16 cellular contexts compared by ENCODE assay signal in the genomic region with DNA sequence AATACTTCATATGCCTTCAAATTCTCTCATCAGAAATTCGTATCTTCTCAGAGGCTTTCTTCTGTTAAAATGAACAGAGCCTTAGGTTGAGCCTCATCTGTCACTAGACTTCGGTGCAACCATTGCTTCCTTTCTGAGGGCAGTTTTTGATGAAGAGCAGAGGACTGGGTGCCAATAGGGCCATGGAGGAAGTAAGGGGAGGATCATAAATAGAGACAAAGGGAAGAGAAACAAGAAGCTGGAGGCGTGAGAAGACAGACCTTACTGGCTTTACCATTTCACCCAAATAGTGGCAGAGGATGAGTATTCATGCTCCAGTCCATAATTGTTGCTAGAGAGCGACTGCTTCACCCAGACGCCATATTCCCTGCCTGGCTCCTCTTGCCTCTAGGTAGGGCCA.
A peak's percentile ranks its signal among the peaks of the same experiment; 100 is the strongest.
DNase-seq lines count a peak whose midpoint lies in the region; ATAC-seq, FAIRE-seq and TF ChIP-seq lines count a peak whose summit lies in the region.
"Had no signal": no experiment of that assay in that cellular context is flagged by ENCODE, and none has a peak within 500 bp of the region (broad histone marks: within the 10 kb centered on the region; RNA-seq: fewer than 3 reads in every experiment).

No MANE protein-coding gene starts in this region.

- intact Hi-C loops in pancreas (cut with DNase I): no loop called here

- no peak overlapping the region for H3K4me3 ChIP-seq in pancreas
- H3K4me3 ChIP-seq: BLaER1 treated with 17β-estradiol and CSF1 and Interleukin-3, amounts not matched to agents 10 nM and 100 nM; GM23248 had no signal

- WGBS in pancreas, 2 donors: 88 to 94% methylated on average over 5 of the region's 5 CpGs

- H3K9me3 ChIP-seq in pancreas: no peaks in the 10 kb centered on the region
- H3K9me3 ChIP-seq: BLaER1 treated with 17β-estradiol and CSF1 and Interleukin-3, amounts not matched to agents 10 nM and 100 nM had no signal

- DNase-seq in SIG-M5 treated with dmso at 0.1 percent for 504 hours (lab: John Stamatoyannopoulos, UW; ENCODE audit: unreplicated experiment) (peak; percentile 43), SIG-M5 (lab: John Stamatoyannopoulos, UW) (no peak), NOMO-1 treated with dmso at 0.1 percent for 144 hours (lab: John Stamatoyannopoulos, UW; ENCODE audit: unreplicated experiment) (peak; percentile 24), globus pallidus (ENCODE audit: low spot score) (peak; percentile 29), pancreas (no peak)
- DNase-seq: Calu3; CD4-positive, alpha-beta T cell; DMS 273 treated with DMSO at 0.1 percent for 48 hours; GM23248 had no signal

- H3K27me3 ChIP-seq in pancreas: no peaks in the 10 kb centered on the region
- H3K27me3 ChIP-seq: BLaER1 treated with 17β-estradiol and CSF1 and Interleukin-3, amounts not matched to agents 10 nM and 100 nM had no signal

- H3K27ac ChIP-seq in pancreas: no peak overlapping the region
- H3K27ac ChIP-seq: 22Rv1; BLaER1 treated with 17β-estradiol and CSF1 and Interleukin-3, amounts not matched to agents 10 nM and 100 nM; GM23248 had no signal

- no peaks in the 10 kb centered on the region for H3K36me3 ChIP-seq in pancreas
- H3K36me3 ChIP-seq: BLaER1 treated with 17β-estradiol and CSF1 and Interleukin-3, amounts not matched to agents 10 nM and 100 nM had no signal

- ATAC-seq in GM21529 (IDR thresholded peaks at IDR 0.05; ENCODE audit: unreplicated experiment): no peak
- no peak for ATAC-seq in GM19328 (IDR thresholded peaks at IDR 0.05; ENCODE audit: unreplicated experiment)
- no peak for ATAC-seq in HG02852 (IDR thresholded peaks at IDR 0.05; ENCODE audit: unreplicated experiment)
- ATAC-seq in pancreas: no peak
- ATAC-seq: HCT116 had no signal

- peaks cover 11 to 20% (median 18%) of the 10 kb centered on the region in 3 donors for H3K4me1 ChIP-seq in pancreas

- FAIRE-seq in pancreas (lab: Jason Lieb, UNC): no peak
- FAIRE-seq: H54 had no signal

- TF ChIP-seq CTCF in pancreas (IDR thresholded peaks at IDR 0.05): no peak

Comparison
In these comparisons a context has a peak if more than half of its experiments do, and no peak if none do; other contexts are left out.
1. DNase-seq: peak in SIG-M5 treated with dmso at 0.1 percent for 504 hours (single experiment), NOMO-1 treated with dmso at 0.1 percent for 144 hours (single experiment) and globus pallidus (single experiment); none in SIG-M5 (single experiment) and pancreas (0 of 6).